In the genomic region with DNA sequence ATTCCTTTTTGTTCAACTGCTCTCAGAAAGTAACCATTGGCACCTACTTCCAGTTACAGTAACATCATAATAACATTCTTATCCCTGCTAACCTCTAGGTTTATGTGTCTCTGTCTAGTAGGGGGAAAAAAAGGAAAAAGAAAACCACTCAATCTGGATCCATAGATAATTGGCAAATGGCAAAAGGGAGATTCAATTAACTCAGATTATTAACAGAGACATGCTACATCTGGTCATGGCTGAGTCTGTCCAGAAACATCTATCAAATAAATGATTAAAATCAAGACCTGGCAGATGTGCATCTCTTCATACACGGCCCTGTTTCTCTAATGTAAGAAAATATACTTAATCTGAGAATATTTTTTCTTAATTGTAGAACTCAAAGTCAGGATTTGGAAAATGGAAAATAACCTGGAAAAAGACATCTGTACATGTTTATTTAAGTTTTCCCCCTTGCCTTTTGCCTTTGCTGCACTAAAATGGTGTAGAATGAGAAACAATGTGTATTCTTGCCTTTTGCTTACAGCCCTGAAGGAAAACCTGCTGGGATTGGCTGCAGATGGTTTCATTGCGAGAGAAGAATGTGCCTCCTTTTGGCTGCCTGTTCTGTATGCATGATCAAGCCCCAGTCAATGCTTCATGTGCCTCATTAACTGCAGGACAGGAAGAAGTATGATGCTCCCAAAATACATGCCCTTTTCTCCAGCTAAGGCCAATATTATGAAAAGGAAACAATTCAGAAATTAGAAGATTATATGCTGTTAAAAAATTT, we compare ENCODE assay signal across 27 cellular contexts.
DNase-seq lines count a peak whose midpoint lies in the region; ATAC-seq and TF ChIP-seq lines count a peak whose summit lies in the region.
"Had no signal": no experiment of that assay in that cellular context is flagged by ENCODE, and none has a peak within 500 bp of the region (broad histone marks: within the 10 kb centered on the region; RNA-seq: fewer than 3 reads in every experiment).

No MANE protein-coding gene starts in this region.

- H3K36me3 Mint-ChIP-seq in activated CD4-positive, alpha-beta T cell treated with anti-CD3 and anti-CD28 coated beads, Interleukin-2, amount 10 ng/mL, durations not matched to agents 7 days and 5 days (ENCODE audit: low read depth) = no peaks in the 10 kb centered on the region
- H3K36me3 Mint-ChIP-seq: activated naive CD4-positive, alpha-beta T cell treated with anti-CD3 and anti-CD28 coated beads, Interleukin-2, amount 50 U/mL, for 24 hours had no signal

- no peaks in the 10 kb centered on the region for H3K9me3 Mint-ChIP-seq in activated CD4-positive, alpha-beta T cell treated with anti-CD3 and anti-CD28 coated beads, Interleukin-2, amount 10 ng/mL, durations not matched to agents 7 days and 5 days

- H3K9me2 ChIP-seq in SU-DHL-6 (replicated peaks; ENCODE audit: insufficient read depth, low read length) = no peaks in the 10 kb centered on the region

- no peak overlapping the region for H3K27ac ChIP-seq in SU-DHL-6 (ENCODE audit: low read depth, low read length)
- H3K27ac ChIP-seq: breast epithelium, PC-9, stomach had no signal

- no peaks in the 10 kb centered on the region for H3K4me1 Mint-ChIP-seq in activated CD4-positive, alpha-beta T cell treated with anti-CD3 and anti-CD28 coated beads, Interleukin-2, amount 10 ng/mL, durations not matched to agents 7 days and 5 days
- H3K4me1 Mint-ChIP-seq: activated naive CD4-positive, alpha-beta T cell treated with anti-CD3 and anti-CD28 coated beads, Interleukin-2, amount 50 U/mL, for 24 hours; activated T-helper 17 cell treated with anti-CD3 and anti-CD28 coated beads, Interleukin-2, amount 50 U/mL, for 72 hours had no signal

- CTCF ChIA-PET in activated CD4-positive, alpha-beta T cell treated with anti-CD3 and anti-CD28 coated beads, Interleukin-2, amount 10 ng/mL, durations not matched to agents 7 days and 5 days (lab: Charles Lee) = no interaction called here

- H3K9ac ChIP-seq in SU-DHL-6 (ENCODE audit: low read length) = no peak overlapping the region

- no peaks in the 10 kb centered on the region for H3K36me3 ChIP-seq in SU-DHL-6 (ENCODE audit: low read length)
- H3K36me3 ChIP-seq: breast epithelium, stomach had no signal

- H3K4me3 Mint-ChIP-seq in activated CD4-positive, alpha-beta T cell treated with anti-CD3 and anti-CD28 coated beads, Interleukin-2, amount 10 ng/mL, durations not matched to agents 7 days and 5 days = no peak overlapping the region
- H3K4me3 Mint-ChIP-seq: activated CD8-positive, alpha-beta T cell treated with anti-CD3 and anti-CD28 coated beads for 36 hours; activated naive CD4-positive, alpha-beta T cell treated with anti-CD3 and anti-CD28 coated beads, Interleukin-2, amount 50 U/mL, for 24 hours; activated T-helper 17 cell treated with anti-CD3 and anti-CD28 coated beads, Interleukin-2, amount 50 U/mL, for 72 hours; CD4-positive, alpha-beta T cell; T-helper 2 cell treated with Interferon-gamma antibody and Interleukin-4, amounts not matched to agents 5 μg/mL and 100 μg/mL, for 36 hours had no signal

- peak overlapping the region; percentile 92 for H2AFZ ChIP-seq in SU-DHL-6 (ENCODE audit: low read depth, low read length, severe bottlenecking)
- H2AFZ ChIP-seq: PC-9 had no signal

- H3K4me2 ChIP-seq in SU-DHL-6 (ENCODE audit: low read depth, low read length, poor library complexity, severe bottlenecking) = no peak overlapping the region
- H3K4me2 ChIP-seq: PC-9 had no signal

- peaks cover 4% of the 10 kb centered on the region; the same call in 1 of the 2 replicates for H3K9me3 ChIP-seq in SU-DHL-6 (ENCODE audit: insufficient read depth, low read length)
- H3K9me3 ChIP-seq: breast epithelium, stomach had no signal

- no peaks in the 10 kb centered on the region for H4K20me1 ChIP-seq in SU-DHL-6 (ENCODE audit: low read depth, low read length)

- POLR2A ChIA-PET in activated CD4-positive, alpha-beta T cell treated with anti-CD3 and anti-CD28 coated beads, Interleukin-2, amount 10 ng/mL, durations not matched to agents 7 days and 5 days (lab: Charles Lee) = no interaction called here

- no peaks in the 10 kb centered on the region for H3K27me3 ChIP-seq in SU-DHL-6 (ENCODE audit: low read length)
- H3K27me3 ChIP-seq: breast epithelium, stomach had no signal

- no peak overlapping the region for H3K27ac Mint-ChIP-seq in activated CD4-positive, alpha-beta T cell treated with anti-CD3 and anti-CD28 coated beads, Interleukin-2, amount 10 ng/mL, durations not matched to agents 7 days and 5 days
- H3K27ac Mint-ChIP-seq: activated CD8-positive, alpha-beta T cell treated with anti-CD3 and anti-CD28 coated beads for 36 hours; activated naive CD4-positive, alpha-beta T cell treated with anti-CD3 and anti-CD28 coated beads, Interleukin-2, amount 50 U/mL, for 24 hours; activated T-helper 17 cell treated with anti-CD3 and anti-CD28 coated beads, Interleukin-2, amount 50 U/mL, for 72 hours; CD4-positive, alpha-beta T cell; T-helper 2 cell treated with Interferon-gamma antibody and Interleukin-4, amounts not matched to agents 5 μg/mL and 100 μg/mL, for 36 hours had no signal

- H3K4me3 ChIP-seq in SU-DHL-6 (ENCODE audit: insufficient read depth, low read length, poor library complexity, severe bottlenecking) = no peak overlapping the region
- H3K4me3 ChIP-seq: breast epithelium, PC-9, stomach had no signal

- H3K27me3 Mint-ChIP-seq in activated CD4-positive, alpha-beta T cell treated with anti-CD3 and anti-CD28 coated beads, Interleukin-2, amount 10 ng/mL, durations not matched to agents 7 days and 5 days = no peaks in the 10 kb centered on the region
- H3K27me3 Mint-ChIP-seq: activated CD8-positive, alpha-beta T cell treated with anti-CD3 and anti-CD28 coated beads for 36 hours; activated naive CD4-positive, alpha-beta T cell treated with anti-CD3 and anti-CD28 coated beads, Interleukin-2, amount 50 U/mL, for 24 hours; activated T-helper 17 cell treated with anti-CD3 and anti-CD28 coated beads, Interleukin-2, amount 50 U/mL, for 72 hours; CD4-positive, alpha-beta T cell had no signal

- ATAC-seq in GM19455 (IDR thresholded peaks at IDR 0.05; ENCODE audit: unreplicated experiment) = no peak
- ATAC-seq: activated CD8-positive, alpha-beta T cell treated with anti-CD3 and anti-CD28 coated beads for 36 hours; activated T-helper 17 cell treated with anti-CD3 and anti-CD28 coated beads, Interleukin-2, amount 50 U/mL, for 72 hours; HepG2; left lobe of liver had no signal

- no peak for TF ChIP-seq CTCF in SU-DHL-6 (IDR thresholded peaks at IDR 0.05; ENCODE audit: insufficient read depth, low read length, poor library complexity, severe bottlenecking)

- DNase-seq in NCI-H446 (lab: John Stamatoyannopoulos, UW) (peak; percentile 14 to 34), NCI-H446 treated with DMSO at 0.1 percent for 48 hours (lab: John Stamatoyannopoulos, UW) (no peak), kidney glomerular epithelial cell (lab: John Stamatoyannopoulos, UW) (peak; percentile 9), NCI-H1694 treated with DMSO at 0.1 percent for 48 hours (lab: John Stamatoyannopoulos, UW) (no peak), NCI-H2029 (lab: John Stamatoyannopoulos, UW) (no peak)
- no peak for DNase-seq in activated CD4-positive, alpha-beta T cell treated with anti-CD3 and anti-CD28 coated beads, Interleukin-2, amount 10 ng/mL, durations not matched to agents 7 days and 5 days
- DNase-seq: activated CD8-positive, alpha-beta memory T cell treated with anti-CD3 and anti-CD28 coated beads, Interleukin-2, amount 50 U/mL, for 48 hours; activated CD8-positive, alpha-beta T cell treated with anti-CD3 and anti-CD28 coated beads for 36 hours; amygdala; CD4-positive, alpha-beta T cell; EL; H7; Kasumi-1; MV-4-11; NCI-H146; NCI-H524 treated with DMSO at 0.1 percent for 48 hours; PC-9; stimulated activated CD4-positive, alpha-beta T cell treated with anti-CD3 and anti-CD28 coated beads, Interleukin-4, amount 100 ng/mL, for 1 hour; stomach had no signal

- no peaks in the 10 kb centered on the region for H3F3A ChIP-seq in SU-DHL-6 (ENCODE audit: insufficient read depth)

- no peaks in the 10 kb centered on the region for H3K79me2 ChIP-seq in SU-DHL-6 (ENCODE audit: insufficient read depth, low read length)

Comparison
In these comparisons a context has a peak if more than half of its experiments do, and no peak if none do; other contexts are left out.
1. DNase-seq: peak in NCI-H446 (2 of 2) and kidney glomerular epithelial cell (single experiment); none in NCI-H446 treated with DMSO at 0.1 percent for 48 hours (single experiment), NCI-H1694 treated with DMSO at 0.1 percent for 48 hours (single experiment), activated CD4-positive, alpha-beta T cell treated with anti-CD3 and anti-CD28 coated beads, Interleukin-2, amount 10 ng/mL, durations not matched to agents 7 days and 5 days (single experiment) and NCI-H2029 (single experiment).